29 cellular contexts compared by ENCODE assay signal in the genomic region with DNA sequence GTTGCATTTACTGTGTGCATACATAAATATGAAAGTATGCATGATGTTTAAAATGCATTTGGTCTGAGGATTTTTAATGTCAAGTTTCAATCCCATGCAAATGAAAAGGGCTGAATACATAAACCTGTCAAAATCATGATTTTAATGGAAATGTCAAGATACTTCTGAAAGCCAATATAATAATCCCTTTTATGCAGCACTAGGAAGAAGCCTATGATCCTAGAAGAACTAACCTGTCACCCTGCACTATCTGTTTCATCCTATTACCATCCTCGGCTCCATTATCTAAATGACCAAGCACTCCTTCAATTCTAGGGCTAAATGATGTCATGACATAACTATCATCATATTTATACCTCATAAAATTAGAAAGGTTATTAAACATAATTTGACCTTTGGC.
"Had no signal": no experiment of that assay in that cellular context is flagged by ENCODE, and none has a peak within 500 bp of the region (broad histone marks: within the 10 kb centered on the region; RNA-seq: fewer than 3 reads in every experiment).

No MANE protein-coding gene starts in this region.

- H3K36me3 Mint-ChIP-seq: stimulated activated effector memory CD8-positive, alpha-beta T cell treated with anti-CD3 and anti-CD28 coated beads, Interleukin-12 subunit alpha, Interleukin-12 subunit beta, amount 100 ng/mL, for 72 hours; stimulated activated memory B cell treated with anti-CD40 and anti-IgM and Interleukin-4, amounts not matched to agents 10 μg/mL and 1 μg/mL and 100 μg/mL, for 72 hours; stimulated activated naive B cell treated with anti-CD40 and anti-IgM and Interleukin-4, amounts not matched to agents 10 μg/mL and 1 μg/mL and 100 μg/mL, for 72 hours; type B pancreatic cell had no signal

- ATAC-seq: stimulated activated effector memory CD8-positive, alpha-beta T cell treated with anti-CD3 and anti-CD28 coated beads, Interleukin-12 subunit alpha, Interleukin-12 subunit beta, amount 100 ng/mL, for 72 hours; stimulated activated memory B cell treated with anti-CD40 and anti-IgM and Interleukin-4, amounts not matched to agents 10 μg/mL and 1 μg/mL and 100 μg/mL, for 72 hours; stimulated activated naive B cell treated with anti-CD40 and anti-IgM and Interleukin-4, amounts not matched to agents 10 μg/mL and 1 μg/mL and 100 μg/mL, for 72 hours; stimulated activated naive CD8-positive, alpha-beta T cell treated with anti-CD3 and anti-CD28 coated beads, Interleukin-15, amount 100 ng/mL, for 72 hours; stimulated activated naive CD8-positive, alpha-beta T cell treated with anti-CD3 and anti-CD28 coated beads, Interleukin-15, Interleukin-2, amounts not matched to agents 100 U/mL and 50 U/mL, for 24 hours; upper lobe of right lung had no signal

- H3K27me3 ChIP-seq: stomach, suprapubic skin, testis, thyroid gland, tibial artery, tibial nerve, transverse colon, upper lobe of left lung, upper lobe of right lung, uterus, vagina had no signal

- H3K4me1 ChIP-seq: stomach, suprapubic skin, testis, thyroid gland, tibial artery, tibial nerve, transverse colon, upper lobe of left lung, upper lobe of right lung, uterus, vagina had no signal

- H3K4me3 ChIP-seq: stomach, suprapubic skin, testis, thoracic aorta, thyroid gland, tibial artery, tibial nerve, transverse colon, upper lobe of left lung, upper lobe of right lung, uterus, vagina had no signal

- H3K4me3 Mint-ChIP-seq: stimulated activated effector memory CD8-positive, alpha-beta T cell treated with anti-CD3 and anti-CD28 coated beads, Interleukin-12 subunit alpha, Interleukin-12 subunit beta, amount 100 ng/mL, for 72 hours; stimulated activated memory B cell treated with anti-CD40 and anti-IgM and Interleukin-4, amounts not matched to agents 10 μg/mL and 1 μg/mL and 100 μg/mL, for 72 hours; stimulated activated naive B cell treated with anti-CD40 and anti-IgM and Interleukin-4, amounts not matched to agents 10 μg/mL and 1 μg/mL and 100 μg/mL, for 72 hours; stimulated activated naive CD8-positive, alpha-beta T cell treated with anti-CD3 and anti-CD28 coated beads, Interleukin-15, amount 100 ng/mL, for 72 hours; stimulated activated naive CD8-positive, alpha-beta T cell treated with anti-CD3 and anti-CD28 coated beads, Interleukin-15, Interleukin-2, amounts not matched to agents 100 ng/mL and 50 ng/mL, for 24 hours; type B pancreatic cell had no signal

- H3K4me1 Mint-ChIP-seq: stimulated activated effector memory CD8-positive, alpha-beta T cell treated with anti-CD3 and anti-CD28 coated beads, Interleukin-12 subunit alpha, Interleukin-12 subunit beta, amount 100 ng/mL, for 72 hours; stimulated activated memory B cell treated with anti-CD40 and anti-IgM and Interleukin-4, amounts not matched to agents 10 μg/mL and 1 μg/mL and 100 μg/mL, for 72 hours; stimulated activated naive B cell treated with anti-CD40 and anti-IgM and Interleukin-4, amounts not matched to agents 10 μg/mL and 1 μg/mL and 100 μg/mL, for 72 hours; stimulated activated naive CD8-positive, alpha-beta T cell treated with anti-CD3 and anti-CD28 coated beads, Interleukin-15, amount 100 ng/mL, for 72 hours had no signal

- H3K27ac Mint-ChIP-seq: stimulated activated effector memory CD8-positive, alpha-beta T cell treated with anti-CD3 and anti-CD28 coated beads, Interleukin-12 subunit alpha, Interleukin-12 subunit beta, amount 100 ng/mL, for 72 hours; stimulated activated memory B cell treated with anti-CD40 and anti-IgM and Interleukin-4, amounts not matched to agents 10 μg/mL and 1 μg/mL and 100 μg/mL, for 72 hours; stimulated activated naive B cell treated with anti-CD40 and anti-IgM and Interleukin-4, amounts not matched to agents 10 μg/mL and 1 μg/mL and 100 μg/mL, for 72 hours; stimulated activated naive CD8-positive, alpha-beta T cell treated with anti-CD3 and anti-CD28 coated beads, Interleukin-15, amount 100 ng/mL, for 72 hours; stimulated activated naive CD8-positive, alpha-beta T cell treated with anti-CD3 and anti-CD28 coated beads, Interleukin-15, Interleukin-2, amounts not matched to agents 100 ng/mL and 50 ng/mL, for 24 hours; type B pancreatic cell had no signal

- H3K9me3 ChIP-seq: stomach, suprapubic skin, testis, thoracic aorta, thyroid gland, tibial artery, tibial nerve, transverse colon, upper lobe of left lung, upper lobe of right lung, uterus, vagina had no signal

- FAIRE-seq: urothelium cell line had no signal

- H3K27ac ChIP-seq: stomach, suprapubic skin, testis, thoracic aorta, thyroid gland, tibial artery, tibial nerve, transverse colon, upper lobe of left lung, upper lobe of right lung, uterus, vagina had no signal

- H3K9me3 Mint-ChIP-seq: stimulated activated memory B cell treated with anti-CD40 and anti-IgM and Interleukin-4, amounts not matched to agents 10 μg/mL and 1 μg/mL and 100 μg/mL, for 72 hours; type B pancreatic cell had no signal

- DNase-seq: stimulated activated CD4-positive, alpha-beta T cell treated with anti-CD3 and anti-CD28 coated beads, Interleukin-2, amount 100 ng/mL, for 48 hours; stimulated activated CD4-positive, alpha-beta T cell treated with anti-CD3 and anti-CD28 coated beads, Interleukin-4, amount 100 ng/mL, for 1 hour; stimulated activated CD4-positive, alpha-beta T cell treated with anti-CD3 and anti-CD28 coated beads, Interleukin-4, amount 100 ng/mL, for 24 hours; stimulated activated CD4-positive, alpha-beta T cell treated with anti-CD3 and anti-CD28 coated beads, Interleukin-4, amount 100 ng/mL, for 4 hours; stimulated activated CD8-positive, alpha-beta memory T cell treated with anti-CD3 and anti-CD28 coated beads, Interleukin-4, amount 100 ng/mL, for 48 hours; stimulated activated naive B cell treated with anti-CD40 and anti-IgM and Interleukin-4, amounts not matched to agents 10 μg/mL and 1 μg/mL and 100 μg/mL, for 72 hours; stimulated activated naive CD4-positive, alpha-beta T cell; stimulated activated naive CD4-positive, alpha-beta T cell treated with Interleukin-2 at 50 U/mL for 16 hours; stimulated activated naive CD8-positive, alpha-beta T cell treated with anti-CD3 and anti-CD28 coated beads, Interleukin-15, amount 100 ng/mL, for 72 hours; stimulated activated naive CD8-positive, alpha-beta T cell treated with anti-CD3 and anti-CD28 coated beads, Interleukin-15, Interleukin-2, amounts not matched to agents 100 U/mL and 50 U/mL, for 24 hours; stomach; substantia nigra; testis; thyroid gland; tibial artery; transverse colon; trophoblast cell; upper lobe of left lung; upper lobe of right lung; uterus had no signal

- H3K27me3 Mint-ChIP-seq: stimulated activated memory B cell treated with anti-CD40 and anti-IgM and Interleukin-4, amounts not matched to agents 10 μg/mL and 1 μg/mL and 100 μg/mL, for 72 hours; stimulated activated naive B cell treated with anti-CD40 and anti-IgM and Interleukin-4, amounts not matched to agents 10 μg/mL and 1 μg/mL and 100 μg/mL, for 72 hours; stimulated activated naive CD8-positive, alpha-beta T cell treated with anti-CD3 and anti-CD28 coated beads, Interleukin-15, amount 100 ng/mL, for 72 hours; stimulated activated naive CD8-positive, alpha-beta T cell treated with anti-CD3 and anti-CD28 coated beads, Interleukin-15, Interleukin-2, amounts not matched to agents 100 ng/mL and 50 ng/mL, for 24 hours had no signal

- H3K36me3 ChIP-seq: stomach, suprapubic skin, thoracic aorta, thyroid gland, tibial artery, tibial nerve, transverse colon, upper lobe of left lung, upper lobe of right lung, uterus, vagina had no signal
